Comparison of ENCODE assay signal across 32 cellular contexts in genomic region chr2:26148501-26148900, GRCh38. TPM values are rescaled to one million over a fixed set of nuclear protein-coding genes. Genes with fewer than 3 reads are reported as not detected.
DNase-seq lines count a peak whose midpoint lies in the region; ATAC-seq and TF ChIP-seq lines count a peak whose summit lies in the region.
"Had no signal": no experiment of that assay in that cellular context is flagged by ENCODE, and none has a peak within 500 bp of the region (broad histone marks: within the 10 kb centered on the region; RNA-seq: fewer than 3 reads in every experiment).

No MANE protein-coding gene starts in this region.

- no peak overlapping the region for H3K4me3 ChIP-seq in cardiac muscle cell
- H3K4me3 ChIP-seq in left ventricle myocardium inferior: no peak overlapping the region
- H3K4me3 ChIP-seq in fibroblast of pulmonary artery (replicated peaks; ENCODE audit: low read depth, low read length): no peak overlapping the region
- no peak overlapping the region for H3K4me3 ChIP-seq in tibial nerve
- H3K4me3 ChIP-seq: PC-9, psoas muscle, SJSA1, skin epidermis, upper lobe of left lung had no signal

- H3K27me3 ChIP-seq in cardiac muscle cell (peaks cover 24% of the 10 kb centered on the region), left ventricle myocardium inferior (ENCODE audit: low read depth) (peaks cover 7% of the 10 kb centered on the region), tibial nerve (peaks cover 0 to 6% of the 10 kb centered on the region in 2 donors)
- H3K27me3 ChIP-seq: upper lobe of left lung had no signal

- no peak overlapping the region for H3K27ac Mint-ChIP-seq in WTC11
- H3K27ac Mint-ChIP-seq: activated CD8-positive, alpha-beta T cell treated with anti-CD3 and anti-CD28 coated beads, Interleukin-2, amount 10 ng/mL, durations not matched to agents 7 days and 5 days; B cell; HFFc6; nephron progenitor cell; stimulated activated naive CD8-positive, alpha-beta T cell treated with anti-CD3 and anti-CD28 coated beads, Interleukin-15, Interleukin-2, amounts not matched to agents 100 ng/mL and 50 ng/mL, for 24 hours had no signal

- no peak for TF ChIP-seq CTCF in cardiac muscle cell (IDR thresholded peaks at IDR 0.05; ENCODE audit: low read depth, low read length)
- TF ChIP-seq CTCF in left ventricle myocardium inferior (IDR thresholded peaks at IDR 0.05; ENCODE audit: borderline replicate concordance): no peak
- no peak for TF ChIP-seq CTCF in WTC11 (IDR thresholded peaks at IDR 0.05)
- no peak for TF ChIP-seq CTCF in fibroblast of pulmonary artery (IDR thresholded peaks at IDR 0.05; ENCODE audit: low read length, missing control alignments)
- TF ChIP-seq CTCF in tibial nerve (IDR thresholded peaks at IDR 0.05): no peak

- peak; percentile 42 for ATAC-seq in WTC11
- ATAC-seq: activated CD8-positive, alpha-beta T cell treated with anti-CD3 and anti-CD28 coated beads, Interleukin-2, amount 10 ng/mL, durations not matched to agents 7 days and 5 days; esophagus mucosa; left cardiac atrium; psoas muscle had no signal

- H3K36me3 ChIP-seq in cardiac muscle cell (no peaks in the 10 kb centered on the region), left ventricle myocardium inferior (no peaks in the 10 kb centered on the region), tibial nerve (no peaks in the 10 kb centered on the region)
- H3K36me3 ChIP-seq: SJSA1, upper lobe of left lung had no signal

- H3K27ac ChIP-seq in cardiac muscle cell (no peak overlapping the region), left ventricle myocardium inferior (replicated peaks) (no peak overlapping the region), tibial nerve (no peak overlapping the region)
- H3K27ac ChIP-seq: HL-60, PC-9, psoas muscle, SJSA1, skin epidermis, upper lobe of left lung had no signal

- CTCF ChIA-PET in WTC11 (lab: Charles Lee): interaction anchor here (0.9 to 1.6 kb wide), 3 partner anchors 61 to 197 kb away, joined by 4 to 6 read pairs (median 4); no protein-coding TSS in a partner anchor

- DNase-seq in cardiac muscle cell (ENCODE audit: low read depth in 1 of 2, low spot score in 1 of 2) (peak; percentile 21 to 50), left ventricle myocardium inferior (no peak), WTC11 (ENCODE audit: low spot score) (no peak), fibroblast of pulmonary artery (ENCODE audit: low read depth) (peak; percentile 49), nucleus accumbens (lab: John Stamatoyannopoulos, UW) (no peak), superior temporal gyrus (ENCODE audit: extremely low spot score) (no peak), H4 (ENCODE audit: low spot score) (no peak), tibial nerve (ENCODE audit: low spot score in 2 of 2) (no peak)
- DNase-seq: 8988T; activated CD8-positive, alpha-beta T cell treated with anti-CD3 and anti-CD28 coated beads, Interleukin-2, amount 10 ng/mL, durations not matched to agents 7 days and 5 days; activated naive CD4-positive, alpha-beta T cell; activated T-cell treated with anti-CD3 and anti-CD28 coated beads, Interleukin-2, amount 50 U/mL, for 1 hour; amygdala; cerebellar nuclear complex; COR-L47; effector CD4-positive, alpha-beta T cell; HFFc6; left cardiac atrium; NCI-H1048; NCI-H187 treated with DMSO at 0.1 percent for 48 hours; NCI-H345; nephron progenitor cell; PC-9; psoas muscle; upper lobe of left lung had no signal

- H3K9me3 ChIP-seq in cardiac muscle cell (ENCODE audit: low read depth) (no peaks in the 10 kb centered on the region), left ventricle myocardium inferior (replicated peaks) (peaks cover 4% of the 10 kb centered on the region), tibial nerve (peaks cover 0 to 6% (median 0%) of the 10 kb centered on the region in 4 donors)
- H3K9me3 ChIP-seq: psoas muscle, SJSA1, upper lobe of left lung had no signal

- H3K9me3 Mint-ChIP-seq in WTC11: peaks cover 2% of the 10 kb centered on the region
- H3K9me3 Mint-ChIP-seq: stimulated activated naive CD8-positive, alpha-beta T cell treated with anti-CD3 and anti-CD28 coated beads, Interleukin-15, Interleukin-2, amounts not matched to agents 100 ng/mL and 50 ng/mL, for 24 hours had no signal

- WGBS in tibial nerve, 2 donors: 35 to 38% methylated on average over 2 of the region's 2 CpGs

- POLR2A ChIA-PET in WTC11 (lab: Charles Lee): no interaction called here

- no peak overlapping the region for H3K4me3 Mint-ChIP-seq in WTC11
- H3K4me3 Mint-ChIP-seq: activated CD8-positive, alpha-beta T cell treated with anti-CD3 and anti-CD28 coated beads, Interleukin-2, amount 10 ng/mL, durations not matched to agents 7 days and 5 days; B cell; HFFc6; IgD-negative memory B cell; nephron progenitor cell; stimulated activated naive CD8-positive, alpha-beta T cell treated with anti-CD3 and anti-CD28 coated beads, Interleukin-15, Interleukin-2, amounts not matched to agents 100 ng/mL and 50 ng/mL, for 24 hours had no signal

- intact Hi-C loops in left ventricle myocardium inferior (cut with micrococcal nuclease): no loop called here

- H3K4me1 Mint-ChIP-seq in WTC11: no peaks in the 10 kb centered on the region; the same call in 1 of the 2 replicates
- H3K4me1 Mint-ChIP-seq: B cell had no signal

- no peak for TF ChIP-seq POLR2A in tibial nerve (IDR thresholded peaks at IDR 0.05)

- H3K4me1 ChIP-seq in cardiac muscle cell (ENCODE audit: low read depth) (no peaks in the 10 kb centered on the region), left ventricle myocardium inferior (peaks cover 5% of the 10 kb centered on the region), tibial nerve (no peaks in the 10 kb centered on the region)
- H3K4me1 ChIP-seq: psoas muscle, SJSA1 had no signal

- TF ChIP-seq EP300 in tibial nerve (IDR thresholded peaks at IDR 0.05): no peak

- no peaks in the 10 kb centered on the region; the same call in 1 of the 2 replicates for H3K27me3 Mint-ChIP-seq in WTC11 (ENCODE audit: low read depth)

- no peaks in the 10 kb centered on the region for H3K36me3 Mint-ChIP-seq in WTC11

TF ChIP-seq in WTC11, 78 proteins besides CTCF, POLR2A, EP300 and RAD21 (continues in another document):
- TF ChIP-seq ZSCAN18 (CRISPR knock-in tag; IDR thresholded peaks at IDR 0.05) (no peak), SMAD3 (CRISPR knock-in tag; IDR thresholded peaks at IDR 0.05; ENCODE audit: borderline replicate concordance) (no peak), ZNF219 (CRISPR knock-in tag; IDR thresholded peaks at IDR 0.05; ENCODE audit: borderline replicate concordance) (no peak), ARID4B (CRISPR knock-in tag; IDR thresholded peaks at IDR 0.05; ENCODE audit: borderline replicate concordance) (no peak), GABPB1 (CRISPR knock-in tag; IDR thresholded peaks at IDR 0.05) (no peak)

RNA-seq across cellular contexts. Expression of gene GAREM2, which starts 24.4 kb away (rescaled TPM):
- total RNA-seq in cardiac muscle cell (1.2 and 1.6 TPM in 2 replicates), left ventricle myocardium inferior (0.93 TPM), WTC11 (2021) (17.4 to 18.9 TPM (median 17.6 TPM) in 3 replicates), tibial nerve (1 to 10 TPM; 1.5 to 4.7 (median 3.2) TPM)
- polyA plus RNA-seq in cardiac muscle cell: 0.84 and 2.8 TPM in 2 replicates
- total RNA-seq in H4 (2014; rRNA removed; shearing (Covaris generic)): not detected in 2 replicates
- total RNA-seq: HFFc6 had no signal

Comparison
In these comparisons a context has a peak if more than half of its experiments do, and no peak if none do; other contexts are left out.
1. DNase-seq: peak in cardiac muscle cell (2 of 2) and fibroblast of pulmonary artery (single experiment); none in left ventricle myocardium inferior (single experiment), WTC11 (single experiment), nucleus accumbens (0 of 56), superior temporal gyrus (single experiment), H4 (single experiment) and tibial nerve (0 of 2).